20 cellular contexts compared by ENCODE assay signal in the genomic region with DNA sequence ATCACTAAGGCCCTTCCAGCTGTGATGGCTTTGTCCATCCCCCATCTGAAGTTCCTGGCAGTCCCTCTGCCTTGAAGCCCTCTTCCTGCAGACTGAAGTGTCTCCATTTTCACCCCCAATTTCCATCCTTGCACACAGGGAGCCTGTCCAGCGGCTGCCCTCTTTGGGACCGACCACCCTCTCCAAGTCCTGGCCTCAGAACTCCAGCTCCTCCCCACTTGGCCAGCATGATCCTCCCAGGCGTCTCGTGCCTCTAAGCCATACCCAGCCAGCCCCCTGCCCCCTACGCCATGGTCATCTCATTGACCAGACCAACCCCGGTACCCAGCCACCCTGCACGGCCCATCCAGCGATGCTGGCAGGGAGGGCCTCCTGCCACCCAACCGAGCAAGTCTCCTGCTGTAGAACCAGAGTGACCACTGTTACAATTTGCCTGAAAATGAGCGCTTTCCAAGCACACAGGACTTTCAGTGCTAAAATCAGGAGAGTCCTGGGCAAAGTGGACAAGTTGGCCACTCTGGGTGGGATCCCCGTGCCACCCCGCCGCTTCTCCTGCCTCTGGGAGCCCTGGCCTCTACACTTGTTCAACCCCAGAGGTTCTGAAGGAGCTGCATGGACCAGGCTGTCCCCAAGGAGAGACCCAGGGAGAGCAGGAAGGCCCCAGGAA.
DNase-seq lines count a peak whose midpoint lies in the region; ATAC-seq and TF ChIP-seq lines count a peak whose summit lies in the region.
"Had no signal": no experiment of that assay in that cellular context is flagged by ENCODE, and none has a peak within 500 bp of the region (broad histone marks: within the 10 kb centered on the region; RNA-seq: fewer than 3 reads in every experiment).

No MANE protein-coding gene starts in this region.

- POLR2A ChIA-PET in activated naive CD8-positive, alpha-beta T cell treated with anti-CD3 and anti-CD28 coated beads, Interleukin-2, amount 10 ng/mL, durations not matched to agents 7 days and 5 days (lab: Charles Lee) = interaction anchor here (1.8 kb wide), 1 partner anchor 171 kb away, joined by 3 read pairs; no protein-coding TSS in a partner anchor

- no peaks in the 10 kb centered on the region for H3K4me1 ChIP-seq in upper lobe of right lung
- H3K4me1 ChIP-seq: foreskin keratinocyte had no signal

- DNase-seq in activated naive CD8-positive, alpha-beta T cell treated with anti-CD3 and anti-CD28 coated beads, Interleukin-2, amount 10 ng/mL, durations not matched to agents 7 days and 5 days = peak; percentile 28
- DNase-seq in activated naive CD8-positive, alpha-beta T cell treated with anti-CD3 and anti-CD28 coated beads for 36 hours = no peak
- DNase-seq in WERI-Rb-1 = peak; percentile 17
- DNase-seq in islet precursor cell = peak; percentile 52
- peak; percentile 61 for DNase-seq in upper lobe of right lung
- no peak for DNase-seq in stimulated activated CD4-positive, alpha-beta T cell treated with anti-CD3 and anti-CD28 coated beads, Interleukin-1b, Interleukin-23, amount 100 ng/mL, for 48 hours
- DNase-seq in OCI-M2 (lab: John Stamatoyannopoulos, UW; ENCODE audit: unreplicated experiment) = no peak
- DNase-seq in HPDE6-E6E7 (ENCODE audit: extremely low spot score) = no peak
- DNase-seq: activated CD4-positive, alpha-beta T cell treated with anti-CD3 and anti-CD28 coated beads for 48 hours; activated T-cell treated with anti-CD3 and anti-CD28 coated beads, Interleukin-2, amount 50 U/mL, for 48 hours; anterior cingulate cortex; COR-L47; foreskin keratinocyte; IMR-90; NCI-H2081; NCI-H524 treated with DMSO at 0.1 percent for 48 hours; nucleus accumbens; SIG-M5 had no signal

- TF ChIP-seq CTCF in WERI-Rb-1 (IDR thresholded peaks at IDR 0.05; ENCODE audit: low read depth, low read length) (no peak), upper lobe of right lung (IDR thresholded peaks at IDR 0.05) (no peak)

- peak overlapping the region; percentile 61 for H3K27ac Mint-ChIP-seq in activated naive CD8-positive, alpha-beta T cell treated with anti-CD3 and anti-CD28 coated beads, Interleukin-2, amount 10 ng/mL, durations not matched to agents 7 days and 5 days
- H3K27ac Mint-ChIP-seq in activated naive CD8-positive, alpha-beta T cell treated with anti-CD3 and anti-CD28 coated beads for 36 hours = no peak overlapping the region

- no peaks in the 10 kb centered on the region for H3K4me1 Mint-ChIP-seq in activated naive CD8-positive, alpha-beta T cell treated with anti-CD3 and anti-CD28 coated beads, Interleukin-2, amount 10 ng/mL, durations not matched to agents 7 days and 5 days
- no peaks in the 10 kb centered on the region for H3K4me1 Mint-ChIP-seq in activated naive CD8-positive, alpha-beta T cell treated with anti-CD3 and anti-CD28 coated beads for 36 hours

- peaks cover 33% of the 10 kb centered on the region for H3K36me3 ChIP-seq in WERI-Rb-1
- H3K36me3 ChIP-seq in upper lobe of right lung = peaks cover 7% of the 10 kb centered on the region

- H3K4me3 ChIP-seq in WERI-Rb-1 (ENCODE audit: low read depth, low read length) (no peak overlapping the region), upper lobe of right lung (no peak overlapping the region)

- no peaks in the 10 kb centered on the region for H3K27me3 Mint-ChIP-seq in activated naive CD8-positive, alpha-beta T cell treated with anti-CD3 and anti-CD28 coated beads, Interleukin-2, amount 10 ng/mL, durations not matched to agents 7 days and 5 days
- no peaks in the 10 kb centered on the region for H3K27me3 Mint-ChIP-seq in activated naive CD8-positive, alpha-beta T cell treated with anti-CD3 and anti-CD28 coated beads for 36 hours

- no peaks in the 10 kb centered on the region for H3K9me3 ChIP-seq in WERI-Rb-1 (ENCODE audit: severe bottlenecking)
- no peaks in the 10 kb centered on the region for H3K9me3 ChIP-seq in upper lobe of right lung

- no peak overlapping the region for H3K4me3 Mint-ChIP-seq in activated naive CD8-positive, alpha-beta T cell treated with anti-CD3 and anti-CD28 coated beads, Interleukin-2, amount 10 ng/mL, durations not matched to agents 7 days and 5 days
- H3K4me3 Mint-ChIP-seq in activated naive CD8-positive, alpha-beta T cell treated with anti-CD3 and anti-CD28 coated beads for 36 hours = no peak overlapping the region

- H3K27me3 ChIP-seq in WERI-Rb-1 (ENCODE audit: insufficient read depth, low read depth, severe bottlenecking) (no peaks in the 10 kb centered on the region), upper lobe of right lung (no peaks in the 10 kb centered on the region)
- H3K27me3 ChIP-seq: foreskin keratinocyte had no signal

- no peak for ATAC-seq in activated naive CD8-positive, alpha-beta T cell treated with anti-CD3 and anti-CD28 coated beads, Interleukin-2, amount 10 ng/mL, durations not matched to agents 7 days and 5 days (ENCODE audit: low read depth)
- ATAC-seq in upper lobe of right lung = no peak
- ATAC-seq: foreskin keratinocyte, left lobe of liver, right cardiac atrium had no signal

- no peak overlapping the region for H3K27ac ChIP-seq in WERI-Rb-1
- H3K27ac ChIP-seq in upper lobe of right lung = no peak overlapping the region
- H3K27ac ChIP-seq: foreskin keratinocyte had no signal

- H3K9me3 Mint-ChIP-seq in activated naive CD8-positive, alpha-beta T cell treated with anti-CD3 and anti-CD28 coated beads, Interleukin-2, amount 10 ng/mL, durations not matched to agents 7 days and 5 days = no peaks in the 10 kb centered on the region
- no peaks in the 10 kb centered on the region for H3K9me3 Mint-ChIP-seq in activated naive CD8-positive, alpha-beta T cell treated with anti-CD3 and anti-CD28 coated beads for 36 hours

- intact Hi-C loops in upper lobe of right lung (cut with DNase I) = no loop called here

- peaks cover 15% of the 10 kb centered on the region for H3K36me3 Mint-ChIP-seq in activated naive CD8-positive, alpha-beta T cell treated with anti-CD3 and anti-CD28 coated beads, Interleukin-2, amount 10 ng/mL, durations not matched to agents 7 days and 5 days
- peaks cover 20% of the 10 kb centered on the region for H3K36me3 Mint-ChIP-seq in activated naive CD8-positive, alpha-beta T cell treated with anti-CD3 and anti-CD28 coated beads for 36 hours

Comparison
In these comparisons a context has a peak if more than half of its experiments do, and no peak if none do; other contexts are left out.
1. DNase-seq: peak in activated naive CD8-positive, alpha-beta T cell treated with anti-CD3 and anti-CD28 coated beads, Interleukin-2, amount 10 ng/mL, durations not matched to agents 7 days and 5 days (single experiment), WERI-Rb-1 (single experiment), islet precursor cell (single experiment) and upper lobe of right lung (single experiment); none in activated naive CD8-positive, alpha-beta T cell treated with anti-CD3 and anti-CD28 coated beads for 36 hours (single experiment), stimulated activated CD4-positive, alpha-beta T cell treated with anti-CD3 and anti-CD28 coated beads, Interleukin-1b, Interleukin-23, amount 100 ng/mL, for 48 hours (single experiment), OCI-M2 (single experiment) and HPDE6-E6E7 (single experiment).